21 cellular contexts compared by ENCODE assay signal in genomic region chr14:103806805-103807204, GRCh38. TPM values are rescaled to one million over a fixed set of nuclear protein-coding genes. Genes with fewer than 3 reads are reported as not detected.
DNase-seq lines count a peak whose midpoint lies in the region; ATAC-seq, FAIRE-seq and TF ChIP-seq lines count a peak whose summit lies in the region.
"Had no signal": no experiment of that assay in that cellular context is flagged by ENCODE, and none has a peak within 500 bp of the region (broad histone marks: within the 10 kb centered on the region; RNA-seq: fewer than 3 reads in every experiment).

No MANE protein-coding gene starts in this region.

- H3K27me3 ChIP-seq in GM12878 (replicated peaks in 1 of 2; ENCODE audit: control insufficient read depth in 2 of 2, insufficient read depth in 2 of 2, low read length in 1 of 2) = no peaks in the 10 kb centered on the region
- H3K27me3 ChIP-seq: gastroesophageal sphincter, pancreas, transverse colon had no signal

- no peak overlapping the region for H3K9ac ChIP-seq in GM12878 (ENCODE audit: control insufficient read depth, insufficient read depth, low read length)

- no peaks in the 10 kb centered on the region for H3K79me2 ChIP-seq in GM12878 (ENCODE audit: control insufficient read depth, insufficient read depth, low read length)

- H4K20me1 ChIP-seq in GM12878 (ENCODE audit: control insufficient read depth, insufficient read depth) = no peaks in the 10 kb centered on the region

- H3K36me3 ChIP-seq in GM12878 (ENCODE audit: control insufficient read depth in 2 of 2, insufficient read depth in 2 of 2, low read length in 1 of 2) = no peaks in the 10 kb centered on the region
- H3K36me3 ChIP-seq: gastroesophageal sphincter, pancreas, transverse colon had no signal

- H2AFZ ChIP-seq in GM12878 (ENCODE audit: control insufficient read depth, low read depth, low read length) = no peak overlapping the region; the same call in 1 of the 2 replicates

- no peak for TF ChIP-seq EP300 in GM12878 (IDR thresholded peaks at IDR 0.05; ENCODE audit: borderline replicate concordance in 1 of 2, control insufficient read depth in 1 of 2, low read depth in 2 of 2, low read length in 2 of 2)

- peak; percentile 67 for ATAC-seq in GM19351 (IDR thresholded peaks at IDR 0.05; ENCODE audit: unreplicated experiment)
- peak; percentile 38 for ATAC-seq in HG03060 (IDR thresholded peaks at IDR 0.05; ENCODE audit: low read depth, unreplicated experiment)
- peak; percentile 88 for ATAC-seq in GM12878
- ATAC-seq in GM19455 (IDR thresholded peaks at IDR 0.05; ENCODE audit: unreplicated experiment) = no peak
- ATAC-seq in GM18505 (IDR thresholded peaks at IDR 0.05; ENCODE audit: unreplicated experiment) = no peak
- ATAC-seq: gastroesophageal sphincter, SK-N-SH treated with all-trans-retinoic acid at 6 μM for 48 hours had no signal

- H3K4me1 ChIP-seq in GM12878 (ENCODE audit: control insufficient read depth, insufficient read depth, low read length) = peaks cover 30% of the 10 kb centered on the region

- no peak overlapping the region for H3K27ac ChIP-seq in GM12878 (ENCODE audit: control insufficient read depth, insufficient read depth)
- H3K27ac ChIP-seq: 22Rv1, pancreas, transverse colon had no signal

- DNase-seq in DMS79 (lab: John Stamatoyannopoulos, UW) (peak; percentile 21), DMS79 treated with DMSO at 0.1 percent for 48 hours (lab: John Stamatoyannopoulos, UW) (no peak), GM12878 (ENCODE audit: low read depth, low spot score) (peak; percentile 40), SK-N-DZ (ENCODE audit: low spot score) (no peak)
- DNase-seq: activated CD4-positive, alpha-beta T cell treated with anti-CD3 and anti-CD28 coated beads, Interleukin-2, amount 50 U/mL, for 4 hours; activated T-cell treated with anti-CD3 and anti-CD28 coated beads, Interleukin-2, amount 50 U/mL, for 48 hours; DND-41; H9; NCI-H1417 treated with DMSO at 0.1 percent for 48 hours; NCI-H446 treated with DMSO at 0.1 percent for 48 hours; pancreas; stimulated activated CD4-positive, alpha-beta T cell treated with anti-CD3 and anti-CD28 coated beads, Interleukin-4, amount 100 ng/mL, for 4 hours; transverse colon had no signal

- TF ChIP-seq POLR2A in GM12878 (IDR thresholded peaks at IDR 0.05; ENCODE audit: low read depth, low read length) (no peak), GM18505 (IDR thresholded peaks at IDR 0.05; ENCODE audit: borderline replicate concordance, extremely low read depth, insufficient read depth, insufficient read length) (no peak)

- in situ Hi-C loops in GM12878 (cut with MboI) = loop anchor here (5.0 kb wide), 2 partner anchors 105 to 175 kb away; no protein-coding TSS in a partner anchor

- FAIRE-seq in GM12878 (lab: Jason Lieb, UNC) = peak; percentile 70
- FAIRE-seq: endothelial cell of umbilical vein, pancreas had no signal

- POLR2A ChIA-PET in GM12878 (lab: Charles Lee) = no interaction called here

- no peaks in the 10 kb centered on the region for H3K9me3 ChIP-seq in GM12878 (replicated peaks; ENCODE audit: control insufficient read depth, insufficient read depth, low read length)
- H3K9me3 ChIP-seq: gastroesophageal sphincter, pancreas, transverse colon had no signal

- CTCF ChIA-PET in GM12878 (lab: Yijun Ruan, JAX) = interaction anchor here (0.7 to 7.1 kb wide), 16 partner anchors 10 to 270 kb away, joined by 3 to 96 read pairs (median 10); no protein-coding TSS in a partner anchor

- no TSS peak for BruUV-seq in GM12878 (replicated peaks; lab: Mats Ljungman, UMichigan)

- H3K4me3 ChIP-seq in GM12878 = no peak overlapping the region
- H3K4me3 ChIP-seq: gastroesophageal sphincter, pancreas, transverse colon had no signal

- peak overlapping the region; percentile 69 for H3K4me2 ChIP-seq in GM12878 (ENCODE audit: control insufficient read depth, insufficient read depth)

- 20% methylated on average over 5 of the region's 5 CpGs for WGBS in GM12878 (ENCODE audit: insufficient coverage, insufficient replicate concordance, low lambda C conversion rate, missing lambda C conversion rate)

- TF ChIP-seq RAD21 in GM12878 (IDR thresholded peaks at IDR 0.05; ENCODE audit: insufficient read depth, low read depth, low read length) = no peak

- SMC1A ChIA-PET in GM12878 (lab: Charles Lee; ENCODE audit: uncharacterized antibody, unreplicated experiment) = interaction anchor here (0.6 to 2.0 kb wide), 15 partner anchors 9 to 269 kb away, joined by 3 to 12 read pairs (median 3); no protein-coding TSS in a partner anchor

- no peak for TF ChIP-seq CTCF in GM12878 (IDR thresholded peaks at IDR 0.05 in 2 of 3, conservative IDR thresholded peaks at IDR 0.05 in 1 of 3; ENCODE audit: control insufficient read depth in 2 of 3, extremely low read depth in 1 of 3, insufficient read depth in 1 of 3, low read depth in 3 of 3, low read length in 3 of 3)

- RAD21 ChIA-PET in GM12878 (lab: Charles Lee; ENCODE audit: unreplicated experiment) = interaction anchor here (1.0 to 3.1 kb wide), 4 partner anchors 13 to 174 kb away, joined by 3 to 24 read pairs (median 6); partner anchors contain the start of genes XRCC3 and ZFYVE21

- intact Hi-C loops in GM12878 (cut with micrococcal nuclease; ENCODE audit: unreplicated experiment) = no loop called here

TF ChIP-seq in GM12878, 131 proteins besides CTCF, POLR2A, EP300 and RAD21:
- TF ChIP-seq RUNX3 (IDR thresholded peaks at IDR 0.05; ENCODE audit: low read length) (peak; percentile 70), ZNF384 (IDR thresholded peaks at IDR 0.05; ENCODE audit: borderline replicate concordance, low read depth, low read length) (no peak)

RNA-seq across cellular contexts. Expression of gene PPP1R13B, which starts 40.6 kb away (rescaled TPM):
- 16.2 and 20.5 TPM in 2 replicates for total RNA-seq in GM12878 (2013; cell fraction: nucleolus; rRNA removed)
- 3.3 and 3.5 TPM in 2 replicates for total RNA-seq in GM12878 (2014; rRNA removed)
- 3.0 and 3.1 TPM in 2 replicates for total RNA-seq in GM12878 (2014; rRNA removed; fragmentation: Illumina TruSeq; extraction: Trizol)
- total RNA-seq in GM12878 (2021) = 7.3 and 8.7 TPM in 2 replicates
- polyA plus RNA-seq in GM12878 (2011; ENCODE audit: low read depth) = 2.6 TPM
- 2.6 and 3.7 TPM in 2 replicates for polyA plus RNA-seq in GM12878 (2011; rRNA removed)
- 2.7 and 2.9 TPM in 2 replicates for polyA plus RNA-seq in GM12878 (2011; cell fraction: cytosol; rRNA removed)
- polyA plus RNA-seq in GM12878 (2011; cell fraction: nucleus; rRNA removed) = 17.1 and 21.0 TPM in 2 replicates
- 3.4 and 3.7 TPM in 2 replicates for polyA plus RNA-seq in GM12878 (2012)
- polyA plus RNA-seq in GM12878 (2014; fragmentation: Illumina TruSeq; extraction: Trizol) = 2.0 and 3.3 TPM in 2 replicates
- polyA plus RNA-seq in GM12878 (2014; fragmentation: Nextera tagmentation; extraction: Ambion mirVana) = under 1 TPM; 0.16 to 0.40 TPM
- polyA plus RNA-seq in GM12878 (2014; rRNA removed) = 4.4 and 8.1 TPM in 2 replicates
- polyA plus RNA-seq in GM12878 (2016; fragmentation: Nextera tagmentation; extraction: Ambion mirVana) = 1 to 10 TPM in 1 of 2 experiments, under 1 TPM in 1; 0.89 to 1.3 TPM
- 8.1 and 8.9 TPM in 2 replicates for polyA minus RNA-seq in GM12878 (2011; rRNA and poly(A)+ RNA removed)
- polyA minus RNA-seq in GM12878 (2011; cell fraction: cytosol; rRNA and poly(A)+ RNA removed) = 1.1 and 2.2 TPM in 2 replicates
- 5.7 and 11.5 TPM in 2 replicates for polyA minus RNA-seq in GM12878 (2011; cell fraction: nucleus; rRNA and poly(A)+ RNA removed)
- 2.1 and 8.1 TPM in 2 replicates for polyA plus RNA-seq in SK-N-DZ (2014; cell fraction: cytosol; rRNA removed)
- 5.5 and 10.0 TPM in 2 replicates for polyA plus RNA-seq in SK-N-DZ (2014; cell fraction: nucleus; rRNA removed)

Comparison
In these comparisons a context has a peak if more than half of its experiments do, and no peak if none do; other contexts are left out.
1. DNase-seq: peak in DMS79 (single experiment) and GM12878 (single experiment); none in DMS79 treated with DMSO at 0.1 percent for 48 hours (single experiment) and SK-N-DZ (single experiment).
2. ATAC-seq: peak in GM19351 (single experiment), HG03060 (single experiment) and GM12878 (single experiment); none in GM19455 (single experiment) and GM18505 (single experiment).